8 cellular contexts compared by ENCODE assay signal in genomic region chr1:160993544-160993943, GRCh38. TPM values are rescaled to one million over a fixed set of nuclear protein-coding genes. Genes with fewer than 3 reads are reported as not detected.
DNase-seq lines count a peak whose midpoint lies in the region; ATAC-seq, FAIRE-seq and TF ChIP-seq lines count a peak whose summit lies in the region.

No MANE protein-coding gene starts in this region.

- FAIRE-seq in TTC549 (lab: Jason Lieb, UNC) = peak; percentile 80

- H3K27ac ChIP-seq in C4-2B (no peak overlapping the region), HL-60 (replicated peaks) (no peak overlapping the region), WERI-Rb-1 (no peak overlapping the region)

- ATAC-seq in left lobe of liver (peak; percentile 69), HG03571 (IDR thresholded peaks at IDR 0.05; ENCODE audit: unreplicated experiment) (no peak)

- H3K9me3 ChIP-seq in WERI-Rb-1 (ENCODE audit: severe bottlenecking) = no peaks in the 10 kb centered on the region

- TF ChIP-seq CTCF in C4-2B (conservative IDR thresholded peaks at IDR 0.05) (peak; percentile 37), HL-60 (IDR thresholded peaks at IDR 0.05; ENCODE audit: insufficient read depth, low read length) (no peak), WERI-Rb-1 (IDR thresholded peaks at IDR 0.05; ENCODE audit: low read depth, low read length) (no peak; the same call in 1 of the 2 replicates)

- no peaks in the 10 kb centered on the region for H3K27me3 ChIP-seq in HL-60 (ENCODE audit: insufficient read depth, poor library complexity, severe bottlenecking)
- H3K27me3 ChIP-seq in WERI-Rb-1 (ENCODE audit: insufficient read depth, low read depth, severe bottlenecking) = no peaks in the 10 kb centered on the region

- H3K4me3 ChIP-seq in HL-60 (replicated peaks; ENCODE audit: insufficient read depth, low read length) (no peak overlapping the region), WERI-Rb-1 (ENCODE audit: low read depth, low read length) (no peak overlapping the region)

- DNase-seq in HL-60 (ENCODE audit: low read depth in 1 of 2, low spot score in 1 of 2) = peak; percentile 21 to 29
- DNase-seq in left lobe of liver (ENCODE audit: low spot score) = no peak
- no peak for DNase-seq in DMS79 treated with DMSO at 0.1 percent for 48 hours (lab: John Stamatoyannopoulos, UW)
- DNase-seq in 8988T = no peak
- DNase-seq in WERI-Rb-1 = no peak

- H3K36me3 ChIP-seq in WERI-Rb-1 = peaks cover 16% of the 10 kb centered on the region

RNA-seq across cellular contexts. Expression of gene F11R, which starts 27.4 kb away (rescaled TPM):
- total RNA-seq in left lobe of liver = 65.4 TPM

RNA-seq across cellular contexts. Expression of gene ITLN2, which starts 38.9 kb away (rescaled TPM):
- total RNA-seq in left lobe of liver = not detected

RNA-seq across cellular contexts. Expression of gene TSTD1, which starts 45.2 kb away (rescaled TPM):
- 30.7 TPM for total RNA-seq in left lobe of liver

RNA-seq across cellular contexts. Expression of gene USF1, which starts 52.2 kb away (rescaled TPM):
- 27.6 TPM for total RNA-seq in left lobe of liver

Comparison
In these comparisons a context has a peak if more than half of its experiments do, and no peak if none do; other contexts are left out.
1. DNase-seq: peak in HL-60 (2 of 2); none in left lobe of liver (single experiment), DMS79 treated with DMSO at 0.1 percent for 48 hours (single experiment), 8988T (single experiment) and WERI-Rb-1 (single experiment).